ENCODE assay signal across 1 cellular context in genomic region chr10:5147255-5147980, GRCh38.
TF ChIP-seq lines count a peak whose summit lies in the region.

No MANE protein-coding gene starts in this region.

TF ChIP-seq in HepG2, 621 proteins besides CTCF, POLR2A, EP300 and RAD21 (continued from another document and continues in another):
- TF ChIP-seq CREM (IDR thresholded peaks at IDR 0.05) (peak; percentile 96), CREM (CRISPR knock-in tag; IDR thresholded peaks at IDR 0.05) (no peak), HHEX (CRISPR knock-in tag; IDR thresholded peaks at IDR 0.05) (peak; percentile 64; the same call in 1 of the 2 replicates), PRDM15 (CRISPR knock-in tag; IDR thresholded peaks at IDR 0.05) (peak; percentile 67; the same call in 1 of the 2 replicates), TEAD2 (CRISPR knock-in tag; IDR thresholded peaks at IDR 0.05) (no peak), ZXDC (CRISPR knock-in tag; IDR thresholded peaks at IDR 0.05) (no peak), ZNF777 (CRISPR knock-in tag; IDR thresholded peaks at IDR 0.05) (0 out of 2 replicates have a peak, but pooled peaks have one; percentile 18), RELA (CRISPR knock-in tag; IDR thresholded peaks at IDR 0.05) (no peak), RAD51 (IDR thresholded peaks at IDR 0.05; ENCODE audit: borderline replicate concordance) (no peak), KLF13 (CRISPR knock-in tag; IDR thresholded peaks at IDR 0.05) (no peak), ZBTB21 (CRISPR knock-in tag; IDR thresholded peaks at IDR 0.05) (peak; percentile 52; the same call in 1 of the 2 replicates), ZNF660 (CRISPR knock-in tag; IDR thresholded peaks at IDR 0.05; ENCODE audit: borderline replicate concordance, low read depth) (no peak), ZMAT3 (CRISPR knock-in tag; conservative IDR thresholded peaks at IDR 0.05) (no peak), ZSCAN9 (CRISPR knock-in tag; IDR thresholded peaks at IDR 0.05; ENCODE audit: borderline replicate concordance) (peak; percentile 62), ZNF800 (CRISPR knock-in tag; IDR thresholded peaks at IDR 0.05) (0 out of 2 replicates have a peak, but pooled peaks have one; percentile 33), MTF1 (CRISPR knock-in tag; IDR thresholded peaks at IDR 0.05) (no peak), ZBTB33 (CRISPR knock-in tag; IDR thresholded peaks at IDR 0.05) (0 out of 2 replicates have a peak, but pooled peaks have one; percentile 18), CEBPZ (IDR thresholded peaks at IDR 0.05; ENCODE audit: low read length) (no peak), ZBTB8A (CRISPR knock-in tag; IDR thresholded peaks at IDR 0.05; ENCODE audit: borderline replicate concordance, low read depth) (no peak), ZBTB42 (CRISPR knock-in tag; IDR thresholded peaks at IDR 0.05) (no peak), LRRFIP1 (CRISPR knock-in tag; conservative IDR thresholded peaks at IDR 0.05) (no peak), PHF21A (CRISPR knock-in tag; IDR thresholded peaks at IDR 0.05) (peak; percentile 72; the same call in 1 of the 2 replicates), HMGXB3 (CRISPR knock-in tag; IDR thresholded peaks at IDR 0.05; ENCODE audit: borderline replicate concordance) (peak; percentile 74; the same call in 1 of the 2 replicates), ZNF878 (CRISPR knock-in tag; IDR thresholded peaks at IDR 0.05) (0 out of 2 replicates have a peak, but pooled peaks have one; percentile 39), ZNF124 (CRISPR knock-in tag; IDR thresholded peaks at IDR 0.05) (0 out of 2 replicates have a peak, but pooled peaks have one; percentile 33), ZKSCAN8 (CRISPR knock-in tag; IDR thresholded peaks at IDR 0.05; ENCODE audit: borderline replicate concordance) (peak; percentile 79; the same call in 1 of the 2 replicates), KLF15 (CRISPR knock-in tag; IDR thresholded peaks at IDR 0.05; ENCODE audit: borderline replicate concordance) (no peak), ZNF484 (CRISPR knock-in tag; IDR thresholded peaks at IDR 0.05; ENCODE audit: borderline replicate concordance, low read depth) (no peak), ZNF784 (CRISPR knock-in tag; IDR thresholded peaks at IDR 0.05; ENCODE audit: borderline replicate concordance) (0 out of 2 replicates have a peak, but pooled peaks have one; percentile 34), HDAC2 (CRISPR knock-in tag; IDR thresholded peaks at IDR 0.05) (peak; percentile 93), ZNF740 (CRISPR knock-in tag; IDR thresholded peaks at IDR 0.05) (0 out of 2 replicates have a peak, but pooled peaks have one; percentile 10), CHD2 (IDR thresholded peaks at IDR 0.05; ENCODE audit: low read depth, low read length) (no peak), RCOR2 (CRISPR knock-in tag; IDR thresholded peaks at IDR 0.05) (peak; percentile 81), AGO2 (optimal IDR thresholded peaks at IDR 0.05; ENCODE audit: low read depth, low read length) (no peak)
